Comparison of ENCODE assay signal across 2 cellular contexts in genomic region chr17:81933178-81933699, GRCh38.
TF ChIP-seq lines count a peak whose summit lies in the region.

No MANE protein-coding gene starts in this region.

TF ChIP-seq in A549, 52 proteins besides CTCF, POLR2A, EP300 and RAD21:
- TF ChIP-seq PBX3 (IDR thresholded peaks at IDR 0.05) = peak; percentile 57
- no peak for TF ChIP-seq HDAC2 (IDR thresholded peaks at IDR 0.05)

TF ChIP-seq in HepG2, 621 proteins besides CTCF, POLR2A, EP300 and RAD21:
- TF ChIP-seq JUND (CRISPR knock-in tag; IDR thresholded peaks at IDR 0.05) = no peak
- TF ChIP-seq, protein P1, sequence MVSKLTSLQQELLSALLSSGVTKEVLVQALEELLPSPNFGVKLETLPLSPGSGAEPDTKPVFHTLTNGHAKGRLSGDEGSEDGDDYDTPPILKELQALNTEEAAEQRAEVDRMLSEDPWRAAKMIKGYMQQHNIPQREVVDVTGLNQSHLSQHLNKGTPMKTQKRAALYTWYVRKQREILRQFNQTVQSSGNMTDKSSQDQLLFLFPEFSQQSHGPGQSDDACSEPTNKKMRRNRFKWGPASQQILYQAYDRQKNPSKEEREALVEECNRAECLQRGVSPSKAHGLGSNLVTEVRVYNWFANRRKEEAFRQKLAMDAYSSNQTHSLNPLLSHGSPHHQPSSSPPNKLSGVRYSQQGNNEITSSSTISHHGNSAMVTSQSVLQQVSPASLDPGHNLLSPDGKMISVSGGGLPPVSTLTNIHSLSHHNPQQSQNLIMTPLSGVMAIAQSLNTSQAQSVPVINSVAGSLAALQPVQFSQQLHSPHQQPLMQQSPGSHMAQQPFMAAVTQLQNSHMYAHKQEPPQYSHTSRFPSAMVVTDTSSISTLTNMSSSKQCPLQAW (CRISPR knock-in tag; IDR thresholded peaks at IDR 0.05) = 0 out of 2 replicates have a peak, but pooled peaks have one; percentile 14
- 0 out of 2 replicates have a peak, but pooled peaks have one; percentile 1 for TF ChIP-seq SAP130 (CRISPR knock-in tag; IDR thresholded peaks at IDR 0.05; ENCODE audit: low read depth)
- peak; percentile 30; the same call in 1 of the 2 replicates for TF ChIP-seq POLR2G (IDR thresholded peaks at IDR 0.05; ENCODE audit: low read depth, low read length)
- TF ChIP-seq AGO2 (optimal IDR thresholded peaks at IDR 0.05; ENCODE audit: low read depth, low read length) = peak; percentile 69
- no peak for TF ChIP-seq NCOA5 (CRISPR knock-in tag; IDR thresholded peaks at IDR 0.05)
- TF ChIP-seq ZNF788 (CRISPR knock-in tag; IDR thresholded peaks at IDR 0.05; ENCODE audit: borderline replicate concordance) = peak; percentile 43; the same call in 1 of the 2 replicates
- TF ChIP-seq KDM3A (CRISPR knock-in tag; IDR thresholded peaks at IDR 0.05; ENCODE audit: low read depth) = no peak
- TF ChIP-seq SMARCC2 (IDR thresholded peaks at IDR 0.05) = no peak
- TF ChIP-seq NR2F2 (IDR thresholded peaks at IDR 0.05; ENCODE audit: borderline replicate concordance, low read depth) = no peak
- TF ChIP-seq ZNF430 (CRISPR knock-in tag; IDR thresholded peaks at IDR 0.05) = 0 out of 2 replicates have a peak, but pooled peaks have one; percentile 47
- TF ChIP-seq HNRNPLL (IDR thresholded peaks at IDR 0.05; ENCODE audit: low read depth, low read length, poor library complexity, severe bottlenecking) = peak; percentile 21
- TF ChIP-seq EED (CRISPR knock-in tag; IDR thresholded peaks at IDR 0.05) = 0 out of 2 replicates have a peak, but pooled peaks have one; percentile 25
- TF ChIP-seq AGO1 (IDR thresholded peaks at IDR 0.05; ENCODE audit: low read depth, low read length, poor library complexity, severe bottlenecking) = peak; percentile 90
- no peak for TF ChIP-seq STAT6 (CRISPR knock-in tag; IDR thresholded peaks at IDR 0.05; ENCODE audit: borderline replicate concordance)
- TF ChIP-seq ZNF567 (CRISPR knock-in tag; IDR thresholded peaks at IDR 0.05; ENCODE audit: borderline replicate concordance) = no peak
- TF ChIP-seq, protein P2, sequence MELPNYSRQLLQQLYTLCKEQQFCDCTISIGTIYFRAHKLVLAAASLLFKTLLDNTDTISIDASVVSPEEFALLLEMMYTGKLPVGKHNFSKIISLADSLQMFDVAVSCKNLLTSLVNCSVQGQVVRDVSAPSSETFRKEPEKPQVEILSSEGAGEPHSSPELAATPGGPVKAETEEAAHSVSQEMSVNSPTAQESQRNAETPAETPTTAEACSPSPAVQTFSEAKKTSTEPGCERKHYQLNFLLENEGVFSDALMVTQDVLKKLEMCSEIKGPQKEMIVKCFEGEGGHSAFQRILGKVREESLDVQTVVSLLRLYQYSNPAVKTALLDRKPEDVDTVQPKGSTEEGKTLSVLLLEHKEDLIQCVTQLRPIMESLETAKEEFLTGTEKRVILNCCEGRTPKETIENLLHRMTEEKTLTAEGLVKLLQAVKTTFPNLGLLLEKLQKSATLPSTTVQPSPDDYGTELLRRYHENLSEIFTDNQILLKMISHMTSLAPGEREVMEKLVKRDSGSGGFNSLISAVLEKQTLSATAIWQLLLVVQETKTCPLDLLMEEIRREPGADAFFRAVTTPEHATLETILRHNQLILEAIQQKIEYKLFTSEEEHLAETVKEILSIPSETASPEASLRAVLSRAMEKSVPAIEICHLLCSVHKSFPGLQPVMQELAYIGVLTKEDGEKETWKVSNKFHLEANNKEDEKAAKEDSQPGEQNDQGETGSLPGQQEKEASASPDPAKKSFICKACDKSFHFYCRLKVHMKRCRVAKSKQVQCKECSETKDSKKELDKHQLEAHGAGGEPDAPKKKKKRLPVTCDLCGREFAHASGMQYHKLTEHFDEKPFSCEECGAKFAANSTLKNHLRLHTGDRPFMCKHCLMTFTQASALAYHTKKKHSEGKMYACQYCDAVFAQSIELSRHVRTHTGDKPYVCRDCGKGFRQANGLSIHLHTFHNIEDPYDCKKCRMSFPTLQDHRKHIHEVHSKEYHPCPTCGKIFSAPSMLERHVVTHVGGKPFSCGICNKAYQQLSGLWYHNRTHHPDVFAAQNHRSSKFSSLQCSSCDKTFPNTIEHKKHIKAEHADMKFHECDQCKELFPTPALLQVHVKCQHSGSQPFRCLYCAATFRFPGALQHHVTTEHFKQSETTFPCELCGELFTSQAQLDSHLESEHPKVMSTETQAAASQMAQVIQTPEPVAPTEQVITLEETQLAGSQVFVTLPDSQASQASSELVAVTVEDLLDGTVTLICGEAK (IDR thresholded peaks at IDR 0.05) = no peak
- TF ChIP-seq, protein P2 (CRISPR knock-in tag; IDR thresholded peaks at IDR 0.05) = 0 out of 2 replicates have a peak, but pooled peaks have one; percentile 51
- TF ChIP-seq RBFOX2 (IDR thresholded peaks at IDR 0.05; ENCODE audit: low read depth, low read length) = peak; percentile 59; the same call in 1 of the 2 replicates
- TF ChIP-seq ZNF138 (CRISPR knock-in tag; IDR thresholded peaks at IDR 0.05; ENCODE audit: low read depth) = 0 out of 2 replicates have a peak, but pooled peaks have one; percentile 51
- TF ChIP-seq ATF7-NPFF (CRISPR knock-in tag; IDR thresholded peaks at IDR 0.05; ENCODE audit: low read depth) = no peak
- no peak for TF ChIP-seq MBD4 (IDR thresholded peaks at IDR 0.05; ENCODE audit: borderline replicate concordance, low read length)
